ENCODE assay signal across 8 cellular contexts in the genomic region with DNA sequence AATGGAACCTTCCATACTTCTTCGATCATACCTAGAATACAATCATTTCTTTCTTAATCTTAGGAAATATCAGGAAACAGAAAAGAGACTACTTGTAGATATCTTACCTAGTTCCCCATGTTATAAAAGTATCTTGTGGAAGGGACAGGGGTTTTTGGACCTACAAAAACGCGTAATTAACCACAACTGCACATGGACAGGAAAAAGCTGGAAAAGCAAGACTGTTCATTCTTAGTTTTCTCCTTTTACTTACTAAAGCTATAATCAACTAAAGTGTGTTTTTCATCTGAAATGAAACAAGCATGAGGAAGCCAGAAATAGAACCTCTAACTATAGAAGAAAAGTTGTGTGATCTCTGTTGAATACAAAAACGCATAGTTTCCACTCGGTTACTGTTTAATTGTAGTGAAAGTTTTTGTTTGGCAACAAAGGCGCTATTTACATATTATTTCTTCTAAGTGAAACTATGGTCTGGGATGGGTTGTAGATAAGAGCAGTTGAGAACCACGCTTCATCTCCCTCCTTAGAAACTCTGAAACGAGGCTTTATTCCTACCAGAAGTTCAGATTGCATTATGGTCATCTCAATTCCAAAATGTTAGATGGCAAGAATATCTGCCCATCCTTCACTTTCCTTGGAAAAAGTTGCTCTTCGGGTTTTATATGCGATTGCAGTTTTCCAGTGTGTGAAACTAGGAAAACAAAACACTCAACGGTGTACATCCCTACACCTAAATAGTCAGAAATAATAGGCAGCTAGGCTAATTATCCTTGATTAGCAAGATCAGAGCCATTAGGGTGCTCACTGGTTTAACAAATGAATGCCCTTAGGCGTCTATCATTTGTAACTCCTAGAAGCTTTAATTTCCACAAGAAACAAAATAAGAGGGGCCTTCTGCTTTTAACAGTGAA. TPM values are rescaled to one million over a fixed set of nuclear protein-coding genes. Genes with fewer than 3 reads are reported as not detected.
DNase-seq lines count a peak whose midpoint lies in the region; ATAC-seq and TF ChIP-seq lines count a peak whose summit lies in the region.

No MANE protein-coding gene starts in this region.

- no peaks in the 10 kb centered on the region for H3K36me3 ChIP-seq in WERI-Rb-1
- peaks cover 22% of the 10 kb centered on the region for H3K36me3 ChIP-seq in iPS-18a (ENCODE audit: control insufficient read depth, low read depth, low read length)
- H3K36me3 ChIP-seq in thymus (ENCODE audit: control insufficient read depth, insufficient read depth) = no peaks in the 10 kb centered on the region

- no peak for DNase-seq in activated naive CD4-positive, alpha-beta T cell treated with Interleukin-2 at 50 U/mL for 16 hours
- DNase-seq in WERI-Rb-1 (no peak), DMS153 (lab: John Stamatoyannopoulos, UW) (no peak), NCI-H2029 (lab: John Stamatoyannopoulos, UW) (no peak)

- H3K4me3 ChIP-seq in WERI-Rb-1 (ENCODE audit: low read depth, low read length) = peak overlapping the region; percentile 55
- peak overlapping the region; percentile 100 for H3K4me3 ChIP-seq in iPS-18a (ENCODE audit: low read length)
- H3K4me3 ChIP-seq in thymus (ENCODE audit: low read length) = peak overlapping the region; percentile 58

- H3K4me3 Mint-ChIP-seq in activated naive CD4-positive, alpha-beta T cell treated with anti-CD3 and anti-CD28 coated beads, Interleukin-2, amount 50 U/mL, for 24 hours = peak overlapping the region; percentile 89

- no peaks in the 10 kb centered on the region for H3K36me3 Mint-ChIP-seq in activated naive CD4-positive, alpha-beta T cell treated with anti-CD3 and anti-CD28 coated beads, Interleukin-2, amount 50 U/mL, for 24 hours

- H3K27ac ChIP-seq in WERI-Rb-1 (no peak overlapping the region), iPS-18a (ENCODE audit: low read length) (peak overlapping the region; percentile 99), thymus (ENCODE audit: low read depth) (no peak overlapping the region)

- peaks cover 6% of the 10 kb centered on the region for H3K9me3 Mint-ChIP-seq in activated naive CD4-positive, alpha-beta T cell treated with anti-CD3 and anti-CD28 coated beads, Interleukin-2, amount 50 U/mL, for 24 hours

- H3K9me3 ChIP-seq in WERI-Rb-1 (ENCODE audit: severe bottlenecking) (no peaks in the 10 kb centered on the region), iPS-18a (ENCODE audit: control insufficient read depth, low read depth, low read length) (no peaks in the 10 kb centered on the region), thymus (ENCODE audit: control insufficient read depth) (no peaks in the 10 kb centered on the region)

- no peak for TF ChIP-seq CTCF in WERI-Rb-1 (IDR thresholded peaks at IDR 0.05; ENCODE audit: low read depth, low read length)

- WGBS in thymus = 5% methylated on average over 12 of the region's 12 CpGs

- peak overlapping the region; percentile 100 for H3K9ac ChIP-seq in iPS-18a (ENCODE audit: low read length)

- H3K4me1 Mint-ChIP-seq in activated naive CD4-positive, alpha-beta T cell treated with anti-CD3 and anti-CD28 coated beads, Interleukin-2, amount 50 U/mL, for 24 hours = peaks cover 33% of the 10 kb centered on the region

- H3K27ac Mint-ChIP-seq in activated naive CD4-positive, alpha-beta T cell treated with anti-CD3 and anti-CD28 coated beads, Interleukin-2, amount 50 U/mL, for 24 hours = peak overlapping the region; percentile 95

- H3K27me3 Mint-ChIP-seq in activated naive CD4-positive, alpha-beta T cell treated with anti-CD3 and anti-CD28 coated beads, Interleukin-2, amount 50 U/mL, for 24 hours = peaks cover 34% of the 10 kb centered on the region

- peaks cover 45% of the 10 kb centered on the region for H3K4me1 ChIP-seq in iPS-18a (ENCODE audit: control insufficient read depth, low read depth, low read length)
- H3K4me1 ChIP-seq in thymus (ENCODE audit: control insufficient read depth, insufficient read depth, low read length) = peaks cover 5% of the 10 kb centered on the region

- peaks cover 52% of the 10 kb centered on the region for H3K27me3 ChIP-seq in WERI-Rb-1 (ENCODE audit: insufficient read depth, low read depth, severe bottlenecking)
- no peaks in the 10 kb centered on the region for H3K27me3 ChIP-seq in iPS-18a (ENCODE audit: control insufficient read depth, insufficient read depth, low read length)
- no peaks in the 10 kb centered on the region for H3K27me3 ChIP-seq in thymus (ENCODE audit: control insufficient read depth, insufficient read depth)

- no peak for ATAC-seq in GM21423 (IDR thresholded peaks at IDR 0.05; ENCODE audit: unreplicated experiment)

RNA-seq across cellular contexts. Expression of gene BCAT1, which starts 1.1 kb away (rescaled TPM):
- 6.0 TPM for polyA plus RNA-seq in thymus
